ENCODE assay signal across 8 cellular contexts in the genomic region with DNA sequence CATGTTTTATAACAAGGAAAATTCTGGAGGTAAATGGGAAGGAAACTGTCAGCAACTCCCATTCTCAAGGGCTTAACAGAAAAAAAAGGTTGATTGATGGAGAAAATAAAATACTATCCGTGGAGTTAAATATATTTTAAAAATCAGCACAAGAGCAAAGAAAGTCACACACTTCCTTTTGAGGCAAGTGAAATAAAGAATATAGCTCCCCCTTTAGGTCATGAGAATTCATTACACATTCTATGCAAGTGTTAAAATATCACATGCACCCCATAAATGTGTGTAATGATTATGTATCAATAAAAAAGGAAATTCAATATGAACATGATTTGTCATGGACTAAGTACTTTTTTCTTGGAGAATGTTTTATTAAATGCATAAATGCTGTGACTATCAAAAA.
DNase-seq lines count a peak whose midpoint lies in the region; ATAC-seq and TF ChIP-seq lines count a peak whose summit lies in the region.

No MANE protein-coding gene starts in this region.

- no peaks in the 10 kb centered on the region for H3K27me3 ChIP-seq in Caco-2 (replicated peaks; ENCODE audit: control insufficient read depth, insufficient read depth, low read length)
- H3K27me3 ChIP-seq in GM23338 (ENCODE audit: insufficient read depth), result no peaks in the 10 kb centered on the region

- no peaks in the 10 kb centered on the region for H4K20me1 ChIP-seq in GM23338 (replicated peaks; ENCODE audit: insufficient read depth)

- H3K36me3 ChIP-seq in Caco-2 (ENCODE audit: control insufficient read depth, insufficient read depth, low read length), result no peaks in the 10 kb centered on the region
- peaks cover 4% of the 10 kb centered on the region; the same call in 1 of the 2 replicates for H3K36me3 ChIP-seq in GM23338 (ENCODE audit: insufficient read depth)

- H3K9me2 ChIP-seq in GM23338 (ENCODE audit: insufficient read depth), result no peaks in the 10 kb centered on the region

- no peak overlapping the region for H3K4me3 ChIP-seq in Caco-2 (ENCODE audit: low read depth, low read length)
- H3K4me3 ChIP-seq in GM23338, result no peak overlapping the region
- no peak overlapping the region for H3K4me3 ChIP-seq in fibroblast of villous mesenchyme (ENCODE audit: low read depth, low read length)

- TF ChIP-seq CTCF in Caco-2 (IDR thresholded peaks at IDR 0.05; ENCODE audit: insufficient read depth in 1 of 2, low read depth in 1 of 2, low read length in 1 of 2, severe bottlenecking in 1 of 2, unreplicated experiment in 1 of 2) (peak; percentile 5 to 12), GM23338 (conservative IDR thresholded peaks at IDR 0.05; ENCODE audit: low read depth in 2 of 2) (peak; percentile 43 to 77), fibroblast of villous mesenchyme (IDR thresholded peaks at IDR 0.05; ENCODE audit: insufficient read depth, low read depth, low read length) (peak; percentile 46)

- H3K36me3 Mint-ChIP-seq in Caco-2 (ENCODE audit: insufficient read depth, unreplicated experiment) (no peaks in the 10 kb centered on the region), GM23338 (ENCODE audit: low read depth) (peaks cover 34% of the 10 kb centered on the region)

- intact Hi-C loops in Caco-2 (cut with micrococcal nuclease; ENCODE audit: unreplicated experiment), result loop anchor here (5.0 to 10.0 kb wide), 2 partner anchors 358 to 441 kb away; no protein-coding TSS in a partner anchor

- no peak overlapping the region for H3K27ac ChIP-seq in GM23338 (ENCODE audit: low read depth)

- H3K4me1 Mint-ChIP-seq in Caco-2 (ENCODE audit: low read depth, unreplicated experiment) (no peaks in the 10 kb centered on the region), GM23338 (0 out of 3 replicates have a peak, but pooled peaks cover 3% of the 10 kb centered on the region)

- POLR2A ChIA-PET in Caco-2 (lab: Charles Lee), result no interaction called here

- BruUV-seq in Caco-2 (replicated peaks; lab: Mats Ljungman, UMichigan), result no TSS peak

- H3K4me2 ChIP-seq in GM23338, result no peak overlapping the region

- no peaks in the 10 kb centered on the region for H3F3A ChIP-seq in GM23338 (replicated peaks; ENCODE audit: low read depth)

- H3K4me1 ChIP-seq in Caco-2, result no peaks in the 10 kb centered on the region
- no peaks in the 10 kb centered on the region for H3K4me1 ChIP-seq in GM23338 (ENCODE audit: insufficient read depth)

- H3K27ac Mint-ChIP-seq in Caco-2 (ENCODE audit: unreplicated experiment), result no peak overlapping the region
- no peak overlapping the region for H3K27ac Mint-ChIP-seq in GM23338

- no peaks in the 10 kb centered on the region for H3K9me3 ChIP-seq in Caco-2

- DNase-seq in Caco-2 (no peak), GM23338 (ENCODE audit: low spot score) (peak; percentile 36), OCI-M1 (lab: John Stamatoyannopoulos, UW) (peak; percentile 62), fibroblast of villous mesenchyme (ENCODE audit: low read depth) (peak; percentile 6), superior temporal gyrus (ENCODE audit: extremely low spot score) (no peak), ecto neural progenitor cell (ENCODE audit: low spot score) (no peak)

- H3K27me3 Mint-ChIP-seq in Caco-2 (ENCODE audit: insufficient read depth, unreplicated experiment) (peaks cover 3% of the 10 kb centered on the region), GM23338 (ENCODE audit: insufficient read depth, low read depth, poor library complexity) (peaks cover 2% of the 10 kb centered on the region)

- H3K4me3 Mint-ChIP-seq in Caco-2 (ENCODE audit: unreplicated experiment) (no peak overlapping the region), GM23338 (no peak overlapping the region)

- CTCF ChIA-PET in Caco-2 (lab: Charles Lee), result interaction anchor here (0.7 to 1.3 kb wide), 3 partner anchors 9 to 140 kb away, joined by 3 read pairs; no protein-coding TSS in a partner anchor

- ATAC-seq in GM23338 (no peak), HG03457 (IDR thresholded peaks at IDR 0.05; ENCODE audit: unreplicated experiment) (no peak), HG03025 (IDR thresholded peaks at IDR 0.05; ENCODE audit: low FRiP score, unreplicated experiment) (no peak)

- H3K79me2 ChIP-seq in GM23338 (replicated peaks; ENCODE audit: insufficient read depth), result no peaks in the 10 kb centered on the region

- H3K9me3 Mint-ChIP-seq in Caco-2 (ENCODE audit: unreplicated experiment) (no peaks in the 10 kb centered on the region), GM23338 (peaks cover 57% of the 10 kb centered on the region)

- H2AFZ ChIP-seq in GM23338, result no peak overlapping the region

TF ChIP-seq in GM23338, 12 proteins besides CTCF, POLR2A, EP300 and RAD21:
- TF ChIP-seq CREB1 (CRISPR knock-in tag; IDR thresholded peaks at IDR 0.05; ENCODE audit: low read depth), result no peak
- TF ChIP-seq NANOG (IDR thresholded peaks at IDR 0.05; ENCODE audit: borderline replicate concordance), result no peak
- no peak for TF ChIP-seq ZNF114 (CRISPR knock-in tag; IDR thresholded peaks at IDR 0.05)
- TF ChIP-seq, protein P1, sequence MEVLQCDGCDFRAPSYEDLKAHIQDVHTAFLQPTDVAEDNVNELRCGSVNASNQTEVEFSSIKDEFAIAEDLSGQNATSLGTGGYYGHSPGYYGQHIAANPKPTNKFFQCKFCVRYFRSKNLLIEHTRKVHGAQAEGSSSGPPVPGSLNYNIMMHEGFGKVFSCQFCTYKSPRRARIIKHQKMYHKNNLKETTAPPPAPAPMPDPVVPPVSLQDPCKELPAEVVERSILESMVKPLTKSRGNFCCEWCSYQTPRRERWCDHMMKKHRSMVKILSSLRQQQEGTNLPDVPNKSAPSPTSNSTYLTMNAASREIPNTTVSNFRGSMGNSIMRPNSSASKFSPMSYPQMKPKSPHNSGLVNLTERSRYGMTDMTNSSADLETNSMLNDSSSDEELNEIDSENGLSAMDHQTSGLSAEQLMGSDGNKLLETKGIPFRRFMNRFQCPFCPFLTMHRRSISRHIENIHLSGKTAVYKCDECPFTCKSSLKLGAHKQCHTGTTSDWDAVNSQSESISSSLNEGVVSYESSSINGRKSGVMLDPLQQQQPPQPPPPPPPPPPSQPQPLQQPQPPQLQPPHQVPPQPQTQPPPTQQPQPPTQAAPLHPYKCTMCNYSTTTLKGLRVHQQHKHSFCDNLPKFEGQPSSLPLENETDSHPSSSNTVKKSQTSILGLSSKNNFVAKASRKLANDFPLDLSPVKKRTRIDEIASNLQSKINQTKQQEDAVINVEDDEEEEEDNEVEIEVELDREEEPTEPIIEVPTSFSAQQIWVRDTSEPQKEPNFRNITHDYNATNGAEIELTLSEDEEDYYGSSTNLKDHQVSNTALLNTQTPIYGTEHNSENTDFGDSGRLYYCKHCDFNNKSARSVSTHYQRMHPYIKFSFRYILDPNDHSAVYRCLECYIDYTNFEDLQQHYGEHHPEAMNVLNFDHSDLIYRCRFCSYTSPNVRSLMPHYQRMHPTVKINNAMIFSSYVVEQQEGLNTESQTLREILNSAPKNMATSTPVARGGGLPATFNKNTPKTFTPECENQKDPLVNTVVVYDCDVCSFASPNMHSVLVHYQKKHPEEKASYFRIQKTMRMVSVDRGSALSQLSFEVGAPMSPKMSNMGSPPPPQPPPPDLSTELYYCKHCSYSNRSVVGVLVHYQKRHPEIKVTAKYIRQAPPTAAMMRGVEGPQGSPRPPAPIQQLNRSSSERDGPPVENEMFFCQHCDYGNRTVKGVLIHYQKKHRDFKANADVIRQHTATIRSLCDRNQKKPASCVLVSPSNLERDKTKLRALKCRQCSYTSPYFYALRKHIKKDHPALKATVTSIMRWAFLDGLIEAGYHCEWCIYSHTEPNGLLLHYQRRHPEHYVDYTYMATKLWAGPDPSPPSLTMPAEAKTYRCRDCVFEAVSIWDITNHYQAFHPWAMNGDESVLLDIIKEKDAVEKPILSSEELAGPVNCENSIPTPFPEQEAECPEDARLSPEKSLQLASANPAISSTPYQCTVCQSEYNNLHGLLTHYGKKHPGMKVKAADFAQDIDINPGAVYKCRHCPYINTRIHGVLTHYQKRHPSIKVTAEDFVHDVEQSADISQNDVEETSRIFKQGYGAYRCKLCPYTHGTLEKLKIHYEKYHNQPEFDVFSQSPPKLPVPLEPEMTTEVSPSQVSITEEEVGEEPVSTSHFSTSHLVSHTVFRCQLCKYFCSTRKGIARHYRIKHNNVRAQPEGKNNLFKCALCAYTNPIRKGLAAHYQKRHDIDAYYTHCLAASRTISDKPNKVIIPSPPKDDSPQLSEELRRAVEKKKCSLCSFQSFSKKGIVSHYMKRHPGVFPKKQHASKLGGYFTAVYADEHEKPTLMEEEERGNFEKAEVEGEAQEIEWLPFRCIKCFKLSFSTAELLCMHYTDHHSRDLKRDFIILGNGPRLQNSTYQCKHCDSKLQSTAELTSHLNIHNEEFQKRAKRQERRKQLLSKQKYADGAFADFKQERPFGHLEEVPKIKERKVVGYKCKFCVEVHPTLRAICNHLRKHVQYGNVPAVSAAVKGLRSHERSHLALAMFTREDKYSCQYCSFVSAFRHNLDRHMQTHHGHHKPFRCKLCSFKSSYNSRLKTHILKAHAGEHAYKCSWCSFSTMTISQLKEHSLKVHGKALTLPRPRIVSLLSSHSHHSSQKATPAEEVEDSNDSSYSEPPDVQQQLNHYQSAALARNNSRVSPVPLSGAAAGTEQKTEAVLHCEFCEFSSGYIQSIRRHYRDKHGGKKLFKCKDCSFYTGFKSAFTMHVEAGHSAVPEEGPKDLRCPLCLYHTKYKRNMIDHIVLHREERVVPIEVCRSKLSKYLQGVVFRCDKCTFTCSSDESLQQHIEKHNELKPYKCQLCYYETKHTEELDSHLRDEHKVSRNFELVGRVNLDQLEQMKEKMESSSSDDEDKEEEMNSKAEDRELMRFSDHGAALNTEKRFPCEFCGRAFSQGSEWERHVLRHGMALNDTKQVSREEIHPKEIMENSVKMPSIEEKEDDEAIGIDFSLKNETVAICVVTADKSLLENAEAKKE (CRISPR knock-in tag; IDR thresholded peaks at IDR 0.05), result no peak
- no peak for TF ChIP-seq ZNF331 (CRISPR knock-in tag; IDR thresholded peaks at IDR 0.05; ENCODE audit: low read depth)
- TF ChIP-seq EZH2 (IDR thresholded peaks at IDR 0.05; ENCODE audit: low read depth, unreplicated experiment), result no peak
- no peak for TF ChIP-seq EZH2phosphoT487 (IDR thresholded peaks at IDR 0.05; ENCODE audit: unreplicated experiment)
- no peak for TF ChIP-seq STAT1 (IDR thresholded peaks at IDR 0.05; ENCODE audit: unreplicated experiment)
- TF ChIP-seq JUNB (IDR thresholded peaks at IDR 0.05; ENCODE audit: unreplicated experiment), result no peak
- TF ChIP-seq POLR2AphosphoS5 (IDR thresholded peaks at IDR 0.05; ENCODE audit: low read depth), result no peak
- TF ChIP-seq, protein P2, sequence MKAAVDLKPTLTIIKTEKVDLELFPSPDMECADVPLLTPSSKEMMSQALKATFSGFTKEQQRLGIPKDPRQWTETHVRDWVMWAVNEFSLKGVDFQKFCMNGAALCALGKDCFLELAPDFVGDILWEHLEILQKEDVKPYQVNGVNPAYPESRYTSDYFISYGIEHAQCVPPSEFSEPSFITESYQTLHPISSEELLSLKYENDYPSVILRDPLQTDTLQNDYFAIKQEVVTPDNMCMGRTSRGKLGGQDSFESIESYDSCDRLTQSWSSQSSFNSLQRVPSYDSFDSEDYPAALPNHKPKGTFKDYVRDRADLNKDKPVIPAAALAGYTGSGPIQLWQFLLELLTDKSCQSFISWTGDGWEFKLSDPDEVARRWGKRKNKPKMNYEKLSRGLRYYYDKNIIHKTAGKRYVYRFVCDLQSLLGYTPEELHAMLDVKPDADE (IDR thresholded peaks at IDR 0.05), result no peak

Comparison
In these comparisons a context has a peak if more than half of its experiments do, and no peak if none do; other contexts are left out.
1. DNase-seq: peak in GM23338 (single experiment), OCI-M1 (single experiment) and fibroblast of villous mesenchyme (single experiment); none in Caco-2 (0 of 2), superior temporal gyrus (single experiment) and ecto neural progenitor cell (single experiment).
2. CTCF ChIP-seq: peak in every context shown above with its lines; median percentile 60 in GM23338; 46 in fibroblast of villous mesenchyme; 8 in Caco-2.